In the genomic region with DNA sequence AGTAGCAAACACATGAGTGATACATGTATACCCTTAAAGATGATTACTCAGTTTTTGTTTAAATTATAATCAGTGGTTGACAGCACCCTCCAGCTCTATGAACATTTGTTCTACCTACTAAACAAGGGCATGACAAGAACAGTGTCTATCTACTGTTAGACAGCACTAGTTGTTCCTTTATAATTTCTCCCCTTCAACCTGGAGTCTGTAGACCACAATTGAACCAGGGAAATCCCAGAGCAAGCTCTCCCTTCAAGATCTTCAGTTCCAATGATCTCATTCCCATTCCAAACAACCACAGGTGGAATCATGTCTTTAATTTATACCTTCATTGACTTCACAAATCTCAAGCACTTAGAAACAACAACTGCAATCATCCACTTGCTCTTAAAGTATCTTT, we compare ENCODE assay signal across 18 cellular contexts.
DNase-seq lines count a peak whose midpoint lies in the region; ATAC-seq, FAIRE-seq and TF ChIP-seq lines count a peak whose summit lies in the region.
"Had no signal": no experiment of that assay in that cellular context is flagged by ENCODE, and none has a peak within 500 bp of the region (broad histone marks: within the 10 kb centered on the region; RNA-seq: fewer than 3 reads in every experiment).

No MANE protein-coding gene starts in this region.

- TF ChIP-seq CTCF in foreskin keratinocyte (conservative IDR thresholded peaks at IDR 0.05) (no peak), right lobe of liver (IDR thresholded peaks at IDR 0.05) (no peak)

- no peak overlapping the region for H3K4me3 ChIP-seq in right lobe of liver
- H3K4me3 ChIP-seq: A549 had no signal

- DNase-seq in Daoy (ENCODE audit: low read depth) (peak; percentile 50), RCC 7860 (ENCODE audit: low spot score) (peak; percentile 51), foreskin keratinocyte (peak; percentile 6 to 23), non-pigmented ciliary epithelial cell (ENCODE audit: low read depth) (peak; percentile 23), right lobe of liver (no peak)
- DNase-seq: C1 segment of cervical spinal cord, DMS 273 treated with DMSO at 0.1 percent for 48 hours, H7, Karpas-422, NCI-H1417, NCI-H187 treated with DMSO at 0.1 percent for 48 hours, NCI-H2171, NCI-H774 had no signal

- peak; percentile 11 for FAIRE-seq in RCC 7860 (lab: Jason Lieb, UNC)
- FAIRE-seq: A549, GM19239 had no signal

- no peak for TF ChIP-seq POLR2A in right lobe of liver (IDR thresholded peaks at IDR 0.05)

- H3K9me3 ChIP-seq in right lobe of liver: no peaks in the 10 kb centered on the region
- H3K9me3 ChIP-seq: A549 had no signal

- H3K36me3 ChIP-seq in right lobe of liver: no peaks in the 10 kb centered on the region

- ATAC-seq in foreskin keratinocyte: no peak
- ATAC-seq in right lobe of liver: no peak
- no peak for ATAC-seq in GM21390 (IDR thresholded peaks at IDR 0.05; ENCODE audit: unreplicated experiment)
- no peak for ATAC-seq in HG03439 (IDR thresholded peaks at IDR 0.05; ENCODE audit: unreplicated experiment)
- ATAC-seq: A549 had no signal

- H3K4me1 ChIP-seq in foreskin keratinocyte (no peaks in the 10 kb centered on the region), right lobe of liver (no peaks in the 10 kb centered on the region)
- H3K4me1 ChIP-seq: A549 had no signal

- H3K27ac ChIP-seq in foreskin keratinocyte: no peak overlapping the region
- H3K27ac ChIP-seq in right lobe of liver: no peak overlapping the region
- H3K27ac ChIP-seq: A549, RWPE1 had no signal

- peaks cover 12% of the 10 kb centered on the region for H3K27me3 ChIP-seq in foreskin keratinocyte
- no peaks in the 10 kb centered on the region for H3K27me3 ChIP-seq in right lobe of liver

- intact Hi-C loops in right lobe of liver (cut with DNase I): no loop called here

Comparison
In these comparisons a context has a peak if more than half of its experiments do, and no peak if none do; other contexts are left out.
1. DNase-seq: peak in Daoy (single experiment), RCC 7860 (single experiment), foreskin keratinocyte (2 of 2) and non-pigmented ciliary epithelial cell (single experiment); none in right lobe of liver (0 of 3).